23 cellular contexts compared by ENCODE assay signal in the genomic region with DNA sequence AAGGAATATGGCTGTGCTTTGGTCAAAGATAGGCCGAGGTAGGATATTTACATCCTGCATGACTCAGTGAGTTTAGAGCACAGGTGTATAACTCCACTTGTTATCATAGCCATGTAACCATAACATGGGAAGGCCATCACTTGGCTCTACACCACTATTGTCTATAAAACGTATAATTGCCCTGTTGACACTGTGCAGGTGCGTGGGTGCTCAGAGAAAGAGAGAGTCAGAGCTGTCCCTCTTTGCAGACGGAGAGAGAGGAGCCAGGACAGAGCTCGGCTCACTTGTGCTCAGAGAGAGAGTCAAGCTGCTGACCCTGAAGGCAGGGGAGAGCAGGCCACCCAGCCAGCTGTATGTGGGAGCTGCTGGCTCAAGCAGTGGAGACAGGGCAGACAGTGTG. TPM values are rescaled to one million over a fixed set of nuclear protein-coding genes. Genes with fewer than 3 reads are reported as not detected.
DNase-seq lines count a peak whose midpoint lies in the region; ATAC-seq, FAIRE-seq and TF ChIP-seq lines count a peak whose summit lies in the region.
"Had no signal": no experiment of that assay in that cellular context is flagged by ENCODE, and none has a peak within 500 bp of the region (broad histone marks: within the 10 kb centered on the region; RNA-seq: fewer than 3 reads in every experiment).

No MANE protein-coding gene starts in this region.

- ATAC-seq in left colon (peak; percentile 69), HG02588 (IDR thresholded peaks at IDR 0.05; ENCODE audit: unreplicated experiment) (no peak)

- H4K20me1 ChIP-seq in PC-9 (ENCODE audit: insufficient read depth), result no peaks in the 10 kb centered on the region

- no peaks in the 10 kb centered on the region for H3K9me3 ChIP-seq in PC-9 (ENCODE audit: insufficient read depth, low read depth)
- H3K9me3 ChIP-seq in esophagus squamous epithelium, result no peaks in the 10 kb centered on the region
- H3K9me3 ChIP-seq: Caco-2, MG63 had no signal

- H3K4me3 ChIP-seq in PC-9 (no peak overlapping the region), esophagus squamous epithelium (no peak overlapping the region)
- H3K4me3 ChIP-seq: MG63, SK-N-MC had no signal

- CTCF ChIA-PET in PC-9 (lab: Charles Lee), result no interaction called here

- H3K27ac ChIP-seq in PC-9 (no peak overlapping the region), esophagus squamous epithelium (no peak overlapping the region)
- H3K27ac ChIP-seq: SK-N-MC had no signal

- no peaks in the 10 kb centered on the region for H3K4me1 ChIP-seq in PC-9 (replicated peaks; ENCODE audit: insufficient read depth)
- no peaks in the 10 kb centered on the region for H3K4me1 ChIP-seq in esophagus squamous epithelium
- H3K4me1 ChIP-seq: Caco-2 had no signal

- H3K36me3 ChIP-seq in PC-9 (ENCODE audit: low read depth), result no peaks in the 10 kb centered on the region
- no peaks in the 10 kb centered on the region for H3K36me3 ChIP-seq in esophagus squamous epithelium
- H3K36me3 ChIP-seq: MG63 had no signal

- no peak overlapping the region for H2AFZ ChIP-seq in PC-9

- DNase-seq in COLO668 (lab: John Stamatoyannopoulos, UW; ENCODE audit: unreplicated experiment) (peak; percentile 54), NCI-H1417 (lab: John Stamatoyannopoulos, UW) (peak in 2 of 3 experiments; percentile 29 to 60), NCI-H774 (lab: John Stamatoyannopoulos, UW) (peak; percentile 45), left colon (peak in 1 of 2 donors; percentile 26), D721Med (ENCODE audit: insufficient read length, low spot score) (no peak), PC-9 (no peak), esophagus squamous epithelium (lab: John Stamatoyannopoulos, UW) (no peak)
- DNase-seq: 8988T, Caco-2, DMS79 treated with DMSO at 0.1 percent for 48 hours, HFFc6, Kasumi-1, MG63, NCI-H1105, NCI-H1930, NCI-H345, NCI-H524 treated with DMSO at 0.1 percent for 48 hours, OCI-M1 had no signal

- POLR2A ChIA-PET in PC-9 (lab: Charles Lee; ENCODE audit: unreplicated experiment), result no interaction called here

- intact Hi-C loops in left colon (cut with DNase I, micrococcal nuclease), result no loop called here
- intact Hi-C loops in PC-9 (cut with micrococcal nuclease; ENCODE audit: unreplicated experiment), result no loop called here
- intact Hi-C loops in esophagus squamous epithelium (cut with DNase I), result no loop called here

- TF ChIP-seq POLR2A in esophagus squamous epithelium (IDR thresholded peaks at IDR 0.05), result no peak

- no peak overlapping the region for H3K4me2 ChIP-seq in PC-9

- no peaks in the 10 kb centered on the region for H3K9me2 ChIP-seq in PC-9 (ENCODE audit: insufficient read depth)

- FAIRE-seq in D721Med (lab: Jason Lieb, UNC), result no peak
- FAIRE-seq: H54 had no signal

- no peaks in the 10 kb centered on the region for H3K79me2 ChIP-seq in PC-9 (ENCODE audit: low read depth)

- no peaks in the 10 kb centered on the region for H3F3A ChIP-seq in PC-9 (ENCODE audit: insufficient read depth, low read depth)

- WGBS in esophagus squamous epithelium, 2 donors, result 79 to 85% methylated on average over 5 of the region's 5 CpGs

- no TSS peak for BruUV-seq in PC-9 (replicated peaks; lab: Mats Ljungman, UMichigan)

- no peak for TF ChIP-seq CTCF in D721Med (IDR thresholded peaks at IDR 0.05; ENCODE audit: insufficient read depth, missing control alignments)
- no peak for TF ChIP-seq CTCF in PC-9 (conservative IDR thresholded peaks at IDR 0.05)
- no peak for TF ChIP-seq CTCF in esophagus squamous epithelium (IDR thresholded peaks at IDR 0.05)

- H3K27me3 ChIP-seq in PC-9 (ENCODE audit: insufficient read depth, low read depth) (no peaks in the 10 kb centered on the region), esophagus squamous epithelium (peaks cover 0 to 5% (median 0%) of the 10 kb centered on the region in 4 donors)
- H3K27me3 ChIP-seq: MG63 had no signal

RNA-seq across cellular contexts. Expression of gene OR2B6, which starts 46.0 kb away (rescaled TPM):
- total RNA-seq in left colon, result not detected
- 1.5 and 1.6 TPM in 2 replicates for total RNA-seq in PC-9 (2021)
- total RNA-seq in esophagus squamous epithelium, result not detected
- total RNA-seq: B cell, Caco-2, HFFc6, RPMI7951 had no signal

Comparison
In these comparisons a context has a peak if more than half of its experiments do, and no peak if none do; other contexts are left out.
1. DNase-seq: peak in COLO668 (single experiment), NCI-H1417 (2 of 3) and NCI-H774 (single experiment); none in D721Med (single experiment), PC-9 (0 of 2) and esophagus squamous epithelium (single experiment).